10 cellular contexts compared by ENCODE assay signal in the genomic region with DNA sequence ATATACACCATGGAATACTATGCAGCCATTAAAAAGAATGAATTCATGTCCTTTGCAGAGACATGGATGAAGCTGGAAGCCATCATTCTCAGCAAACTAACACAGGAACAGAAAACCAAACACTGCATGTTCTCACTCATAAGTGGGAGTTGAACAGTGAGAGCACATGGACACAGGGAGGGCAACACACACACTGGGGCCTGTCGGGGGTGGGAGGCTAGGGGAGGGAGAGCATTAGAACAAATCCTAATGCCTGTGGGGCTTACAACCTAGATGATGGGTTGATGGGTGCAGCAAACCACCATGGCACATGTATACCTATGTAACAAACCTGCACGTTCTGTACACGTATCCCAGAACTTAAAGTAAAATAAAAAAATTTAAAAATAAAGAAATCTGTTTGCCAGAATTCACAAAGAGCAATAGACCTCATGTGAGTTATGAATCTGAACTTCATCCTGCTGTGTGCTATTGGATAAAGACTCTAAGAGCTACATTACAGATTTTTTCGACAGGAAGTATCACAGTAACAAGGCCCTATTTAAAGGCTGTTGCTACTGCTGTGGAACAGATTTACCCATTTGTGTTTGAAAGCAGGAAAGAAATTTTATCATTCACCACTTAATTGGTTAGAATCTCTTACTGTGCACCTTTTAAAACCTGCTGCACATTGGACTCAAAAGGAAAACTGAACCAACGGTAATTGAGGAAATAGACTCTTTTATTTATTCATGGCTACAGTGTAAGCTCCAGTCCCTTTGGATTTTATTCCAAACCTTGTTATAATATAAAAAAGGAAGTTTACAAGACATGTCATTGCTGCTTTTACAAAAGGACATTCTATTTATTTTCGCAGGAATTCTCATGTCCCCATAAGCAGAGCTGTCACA. TPM values are rescaled to one million over a fixed set of nuclear protein-coding genes. Genes with fewer than 3 reads are reported as not detected.
DNase-seq lines count a peak whose midpoint lies in the region; ATAC-seq, FAIRE-seq and TF ChIP-seq lines count a peak whose summit lies in the region.
"Not testable (repeated sequence)": the region's sequence is repeated elsewhere in the genome, so short reads cannot be mapped to it uniquely, and the experiment has no call there.
"Had no signal": no experiment of that assay in that cellular context is flagged by ENCODE, and none has a peak within 500 bp of the region (broad histone marks: within the 10 kb centered on the region; RNA-seq: fewer than 3 reads in every experiment).

No MANE protein-coding gene starts in this region.

- not testable (repeated sequence) for H3F3A ChIP-seq in OCI-LY1 (ENCODE audit: insufficient read depth, low read length)

- DNase-seq in GM18507 (ENCODE audit: extremely low spot score, insufficient read length, low read depth); activated CD8-positive, alpha-beta T cell treated with anti-CD3 and anti-CD28 coated beads, Interleukin-2, amount 10 ng/mL, durations not matched to agents 7 days and 5 days; MCF 10A (ENCODE audit: unreplicated experiment); memory B cell (ENCODE audit: low spot score in 2 of 2); uterus: not testable (repeated sequence)

- H3K4me2 ChIP-seq in OCI-LY1 (ENCODE audit: low read length) = peak overlapping the region; percentile 63

- H3K9me2 ChIP-seq in OCI-LY1 (ENCODE audit: low read depth, low read length) = not testable (repeated sequence)

- H3K9ac ChIP-seq in OCI-LY1 (ENCODE audit: low read length) = peak overlapping the region; percentile 33; the same call in 1 of the 2 replicates

- not testable (repeated sequence) for H3K27ac ChIP-seq in OCI-LY1 (ENCODE audit: low read depth, low read length, poor library complexity, severe bottlenecking)
- H3K27ac ChIP-seq in gastroesophageal sphincter (peak overlapping the region; percentile 26 to 80 (median 55)), skin epidermis (peak overlapping the region in 20 of 21 experiments; percentile 37 to 98 (median 88)), uterus (peak overlapping the region in 1 of 2 donors; percentile 82)

- TF ChIP-seq EP300 in gastroesophageal sphincter (IDR thresholded peaks at IDR 0.05) = not testable (repeated sequence)

- TF ChIP-seq CTCF in OCI-LY1 (IDR thresholded peaks at IDR 0.05; ENCODE audit: low read length); MCF 10A (IDR thresholded peaks at IDR 0.05; ENCODE audit: unreplicated experiment); gastroesophageal sphincter (IDR thresholded peaks at IDR 0.05); uterus (IDR thresholded peaks at IDR 0.05): not testable (repeated sequence)

- intact Hi-C loops in MCF 10A (cut with micrococcal nuclease); uterus (cut with DNase I; ENCODE audit: low total_unique reads): not testable (repeated sequence)

- peak overlapping the region; percentile 94 for H3K27ac Mint-ChIP-seq in activated CD8-positive, alpha-beta T cell treated with anti-CD3 and anti-CD28 coated beads, Interleukin-2, amount 10 ng/mL, durations not matched to agents 7 days and 5 days
- H3K27ac Mint-ChIP-seq in MCF 10A (ENCODE audit: low read depth, unreplicated experiment) = not testable (repeated sequence)
- H3K27ac Mint-ChIP-seq in memory B cell = peak overlapping the region; percentile 81

- POLR2A ChIA-PET in activated CD8-positive, alpha-beta T cell treated with anti-CD3 and anti-CD28 coated beads, Interleukin-2, amount 10 ng/mL, durations not matched to agents 7 days and 5 days (lab: Charles Lee) = interaction anchor here (0.6 to 8.5 kb wide), 17 partner anchors 8 to 228 kb away, joined by 3 to 138 read pairs (median 11); partner anchors contain the start of gene ECT2
- POLR2A ChIA-PET in MCF 10A (lab: Yijun Ruan, JAX) = interaction anchor here (0.7 to 2.2 kb wide), 10 partner anchors 13 to 73 kb away, joined by 3 to 14 read pairs (median 6); no protein-coding TSS in a partner anchor

- not testable (repeated sequence) for BruUV-seq in MCF 10A (replicated peaks; lab: Mats Ljungman, UMichigan)

- CTCF ChIA-PET in activated CD8-positive, alpha-beta T cell treated with anti-CD3 and anti-CD28 coated beads, Interleukin-2, amount 10 ng/mL, durations not matched to agents 7 days and 5 days (lab: Charles Lee) = interaction anchor here (1.0 to 10.0 kb wide), 12 partner anchors 9 to 144 kb away, joined by 3 to 214 read pairs (median 4); no protein-coding TSS in a partner anchor
- CTCF ChIA-PET in MCF 10A (lab: Yijun Ruan, JAX) = interaction anchor here (1.2 to 2.0 kb wide), 2 partner anchors 11 to 74 kb away, joined by 3 to 13 read pairs; no protein-coding TSS in a partner anchor

- H3K4me1 ChIP-seq in OCI-LY1 (ENCODE audit: insufficient read depth, low read length, severe bottlenecking) (peaks cover 15% of the 10 kb centered on the region), gastroesophageal sphincter (peaks cover 2 to 42% (median 2%) of the 10 kb centered on the region in 3 donors)
- H3K4me1 ChIP-seq in uterus = not testable (repeated sequence)

- H3K4me3 Mint-ChIP-seq in activated CD8-positive, alpha-beta T cell treated with anti-CD3 and anti-CD28 coated beads, Interleukin-2, amount 10 ng/mL, durations not matched to agents 7 days and 5 days = peak overlapping the region; percentile 93
- H3K4me3 Mint-ChIP-seq in MCF 10A (ENCODE audit: unreplicated experiment) (peak overlapping the region; percentile 68), memory B cell (peak overlapping the region; percentile 96)

- not testable (repeated sequence) for H3K27me3 Mint-ChIP-seq in activated CD8-positive, alpha-beta T cell treated with anti-CD3 and anti-CD28 coated beads, Interleukin-2, amount 10 ng/mL, durations not matched to agents 7 days and 5 days (ENCODE audit: low read depth); MCF 10A (ENCODE audit: insufficient read depth, unreplicated experiment); memory B cell

- peak; percentile 9 for FAIRE-seq in GM18507 (lab: Jason Lieb, UNC)

- not testable (repeated sequence) for H3K9me3 ChIP-seq in OCI-LY1 (ENCODE audit: low read length); gastroesophageal sphincter; uterus

- H3K4me1 Mint-ChIP-seq in activated CD8-positive, alpha-beta T cell treated with anti-CD3 and anti-CD28 coated beads, Interleukin-2, amount 10 ng/mL, durations not matched to agents 7 days and 5 days (ENCODE audit: low read depth) = peaks cover 48% of the 10 kb centered on the region
- H3K4me1 Mint-ChIP-seq in MCF 10A (ENCODE audit: insufficient read depth, unreplicated experiment) = peaks cover 20% of the 10 kb centered on the region
- H3K4me1 Mint-ChIP-seq in memory B cell = peaks cover 42% of the 10 kb centered on the region

- not testable (repeated sequence) for H2AFZ ChIP-seq in OCI-LY1 (ENCODE audit: low read length)

- not testable (repeated sequence) for TF ChIP-seq POLR2A in gastroesophageal sphincter (IDR thresholded peaks at IDR 0.05); uterus (IDR thresholded peaks at IDR 0.05)

- peak overlapping the region; percentile 50 for H3K4me3 ChIP-seq in OCI-LY1 (ENCODE audit: low read depth, low read length, poor library complexity, severe bottlenecking)
- peak overlapping the region; percentile 50 to 54 for H3K4me3 ChIP-seq in gastroesophageal sphincter
- peak overlapping the region; percentile 34 to 59 (median 46) for H3K4me3 ChIP-seq in skin epidermis
- peak overlapping the region; percentile 33 to 48 for H3K4me3 ChIP-seq in uterus

- H4K20me1 ChIP-seq in OCI-LY1 (ENCODE audit: insufficient read depth, low read length) = not testable (repeated sequence)

- not testable (repeated sequence) for H3K79me2 ChIP-seq in OCI-LY1 (ENCODE audit: insufficient read depth, low read length)

- not testable (repeated sequence) for H3K36me3 ChIP-seq in OCI-LY1 (ENCODE audit: insufficient read depth, low read length); gastroesophageal sphincter; uterus

- ATAC-seq in activated CD8-positive, alpha-beta T cell treated with anti-CD3 and anti-CD28 coated beads, Interleukin-2, amount 10 ng/mL, durations not matched to agents 7 days and 5 days; gastroesophageal sphincter; memory B cell (ENCODE audit: low read depth): not testable (repeated sequence)

- peaks cover 47% of the 10 kb centered on the region for H3K36me3 Mint-ChIP-seq in activated CD8-positive, alpha-beta T cell treated with anti-CD3 and anti-CD28 coated beads, Interleukin-2, amount 10 ng/mL, durations not matched to agents 7 days and 5 days (ENCODE audit: low read depth)
- not testable (repeated sequence) for H3K36me3 Mint-ChIP-seq in MCF 10A (ENCODE audit: insufficient read depth, unreplicated experiment); memory B cell

- WGBS in gastroesophageal sphincter (ENCODE audit: low coverage in 1 of 2), 2 donors = 48 to 54% methylated on average over 5 to 6 of the region's 6 CpGs

- H3K27me3 ChIP-seq in OCI-LY1 (ENCODE audit: insufficient read depth, low read length); gastroesophageal sphincter; uterus: not testable (repeated sequence)

- not testable (repeated sequence) for H3K9me3 Mint-ChIP-seq in activated CD8-positive, alpha-beta T cell treated with anti-CD3 and anti-CD28 coated beads, Interleukin-2, amount 10 ng/mL, durations not matched to agents 7 days and 5 days (ENCODE audit: insufficient read depth); MCF 10A (ENCODE audit: unreplicated experiment); memory B cell

RNA-seq across cellular contexts. Expression of gene TNFSF10, which starts 1.1 kb away (rescaled TPM):
- total RNA-seq in activated CD8-positive, alpha-beta T cell treated with anti-CD3 and anti-CD28 coated beads, Interleukin-2, amount 10 ng/mL, durations not matched to agents 7 days and 5 days = 100 to 1,000 TPM; 106 to 108 TPM
- total RNA-seq in MCF 10A (2022) = 0.25 and 0.54 TPM in 2 replicates
- 10 to 100 TPM; 21.5 to 32.3 (median 27.1) TPM for total RNA-seq in gastroesophageal sphincter
- total RNA-seq in uterus = 100 to 1,000 TPM in 1 of 4 donors, 10 to 100 TPM in 3; 26.9 to 163 (median 37.4) TPM
- total RNA-seq: GM23338, osteocyte had no signal

Comparison
In these comparisons a context has a peak if more than half of its experiments do, and no peak if none do; other contexts are left out.
1. RNA of gene TNFSF10, which starts 1.1 kb away (total RNA-seq): 106 to 108 TPM in activated CD8-positive, alpha-beta T cell treated with anti-CD3 and anti-CD28 coated beads, Interleukin-2, amount 10 ng/mL, durations not matched to agents 7 days and 5 days, 26.9 to 163 TPM in uterus and 21.5 to 32.3 TPM in gastroesophageal sphincter; 0.25 to 0.54 TPM in MCF 10A; every median in the first group is over 10 times any median in the second.
2. Peak in every context shown above with its lines, with median percentiles within 50 percentile points of each other: H3K4me3 ChIP-seq and H3K4me3 Mint-ChIP-seq.